In genomic region chr7:81482600-81483186, GRCh38 we compare ENCODE assay signal across 8 cellular contexts.
DNase-seq lines count a peak whose midpoint lies in the region; ATAC-seq and TF ChIP-seq lines count a peak whose summit lies in the region.

No MANE protein-coding gene starts in this region.

- intact Hi-C loops in heart left ventricle (cut with DNase I) (loop anchor here in 7 of 10 donors (5.0 to 10.0 kb wide), 8 partner anchors 532 to 1245 kb away; no protein-coding TSS in a partner anchor), Right ventricle myocardium inferior (cut with DNase I) (loop anchor here (5.0 kb wide), 2 partner anchors 535 to 1245 kb away; no protein-coding TSS in a partner anchor)

- H3F3A ChIP-seq in SU-DHL-6 (ENCODE audit: insufficient read depth) = no peaks in the 10 kb centered on the region

- H3K4me3 ChIP-seq in heart left ventricle = no peak overlapping the region
- H3K4me3 ChIP-seq in SU-DHL-6 (ENCODE audit: insufficient read depth, low read length, poor library complexity, severe bottlenecking) = no peak overlapping the region
- no peak overlapping the region for H3K4me3 ChIP-seq in right atrium auricular region

- no peaks in the 10 kb centered on the region for H3K27me3 ChIP-seq in heart left ventricle
- H3K27me3 ChIP-seq in SU-DHL-6 (ENCODE audit: low read length) = no peaks in the 10 kb centered on the region
- no peaks in the 10 kb centered on the region for H3K27me3 ChIP-seq in right atrium auricular region

- peak; percentile 64 for TF ChIP-seq RAD21 in Ishikawa (IDR thresholded peaks at IDR 0.05; ENCODE audit: low read depth)

- ATAC-seq in heart left ventricle = peak in 1 of 4 donors; percentile 37
- no peak for ATAC-seq in Right ventricle myocardium inferior
- no peak for ATAC-seq in HG03280 (IDR thresholded peaks at IDR 0.05; ENCODE audit: unreplicated experiment)

- WGBS in heart left ventricle, 4 donors = 1 to 4% (median 3%) methylated on average over 2 of the region's 2 CpGs

- no peak for TF ChIP-seq EP300 in Ishikawa (IDR thresholded peaks at IDR 0.05; ENCODE audit: borderline replicate concordance)

- TF ChIP-seq POLR2A in heart left ventricle (IDR thresholded peaks at IDR 0.05) = no peak

- H3K9me2 ChIP-seq in SU-DHL-6 (replicated peaks; ENCODE audit: insufficient read depth, low read length) = no peaks in the 10 kb centered on the region

- no peaks in the 10 kb centered on the region for H3K9me3 ChIP-seq in heart left ventricle
- H3K9me3 ChIP-seq in SU-DHL-6 (ENCODE audit: insufficient read depth, low read length) = no peaks in the 10 kb centered on the region
- no peaks in the 10 kb centered on the region for H3K9me3 ChIP-seq in right atrium auricular region

- H3K4me1 ChIP-seq in heart left ventricle (peaks cover 0 to 21% (median 4%) of the 10 kb centered on the region in 12 donors), right atrium auricular region (peaks cover 0 to 13% of the 10 kb centered on the region in 2 donors)

- H3K27ac ChIP-seq in heart left ventricle (no peak overlapping the region), SU-DHL-6 (ENCODE audit: low read depth, low read length) (no peak overlapping the region), right atrium auricular region (no peak overlapping the region)

- no peaks in the 10 kb centered on the region for H4K20me1 ChIP-seq in SU-DHL-6 (ENCODE audit: low read depth, low read length)

- H3K9ac ChIP-seq in SU-DHL-6 (ENCODE audit: low read length) = no peak overlapping the region

- H3K79me2 ChIP-seq in SU-DHL-6 (ENCODE audit: insufficient read depth, low read length) = no peaks in the 10 kb centered on the region

- TF ChIP-seq CTCF in heart left ventricle (IDR thresholded peaks at IDR 0.05) (peak; percentile 51 to 79 (median 70)), SU-DHL-6 (IDR thresholded peaks at IDR 0.05; ENCODE audit: insufficient read depth, low read length, poor library complexity, severe bottlenecking) (peak; percentile 60), right atrium auricular region (IDR thresholded peaks at IDR 0.05) (peak; percentile 54 to 69)

- H3K4me2 ChIP-seq in SU-DHL-6 (ENCODE audit: low read depth, low read length, poor library complexity, severe bottlenecking) = no peak overlapping the region

- H3K36me3 ChIP-seq in heart left ventricle (no peaks in the 10 kb centered on the region), SU-DHL-6 (ENCODE audit: low read length) (no peaks in the 10 kb centered on the region), right atrium auricular region (no peaks in the 10 kb centered on the region)

- no peak for DNase-seq in heart left ventricle
- no peak for DNase-seq in Right ventricle myocardium inferior (ENCODE audit: missing footprints)
- no peak for DNase-seq in right atrium auricular region (ENCODE audit: low spot score)
- DNase-seq in stimulated activated CD4-positive, alpha-beta T cell treated with anti-CD3 and anti-CD28 coated beads, Interleukin-15, amount 100 ng/mL, for 24 hours = no peak
- no peak for DNase-seq in activated CD8-positive, alpha-beta memory T cell treated with anti-CD3 and anti-CD28 coated beads for 24 hours

- no peak overlapping the region for H2AFZ ChIP-seq in SU-DHL-6 (ENCODE audit: low read depth, low read length, severe bottlenecking)

TF ChIP-seq in Ishikawa, 13 proteins besides CTCF, POLR2A, EP300 and RAD21:
- no peak for TF ChIP-seq REST (IDR thresholded peaks at IDR 0.05; ENCODE audit: low read depth)
- TF ChIP-seq NFIC (IDR thresholded peaks at IDR 0.05) = no peak
- TF ChIP-seq CEBPB (IDR thresholded peaks at IDR 0.05) = no peak
- TF ChIP-seq USF1 (IDR thresholded peaks at IDR 0.05) = no peak
- no peak for TF ChIP-seq TEAD4 (IDR thresholded peaks at IDR 0.05)
- no peak for TF ChIP-seq TAF1 (IDR thresholded peaks at IDR 0.05; ENCODE audit: low read depth)
- no peak for TF ChIP-seq YY1 (IDR thresholded peaks at IDR 0.05; ENCODE audit: low read depth)
- TF ChIP-seq MAX (IDR thresholded peaks at IDR 0.05) = no peak
- no peak for TF ChIP-seq EGR1 (IDR thresholded peaks at IDR 0.05)
- TF ChIP-seq TCF12 (IDR thresholded peaks at IDR 0.05; ENCODE audit: low read depth) = no peak
- TF ChIP-seq CREB1 (IDR thresholded peaks at IDR 0.05; ENCODE audit: low read depth) = no peak
- TF ChIP-seq FOXM1 (IDR thresholded peaks at IDR 0.05; ENCODE audit: borderline replicate concordance, low read depth) = no peak
- no peak for TF ChIP-seq ZBTB7A (IDR thresholded peaks at IDR 0.05; ENCODE audit: low read depth)
